Comparison of ENCODE assay signal across 1 cellular context in the genomic region with DNA sequence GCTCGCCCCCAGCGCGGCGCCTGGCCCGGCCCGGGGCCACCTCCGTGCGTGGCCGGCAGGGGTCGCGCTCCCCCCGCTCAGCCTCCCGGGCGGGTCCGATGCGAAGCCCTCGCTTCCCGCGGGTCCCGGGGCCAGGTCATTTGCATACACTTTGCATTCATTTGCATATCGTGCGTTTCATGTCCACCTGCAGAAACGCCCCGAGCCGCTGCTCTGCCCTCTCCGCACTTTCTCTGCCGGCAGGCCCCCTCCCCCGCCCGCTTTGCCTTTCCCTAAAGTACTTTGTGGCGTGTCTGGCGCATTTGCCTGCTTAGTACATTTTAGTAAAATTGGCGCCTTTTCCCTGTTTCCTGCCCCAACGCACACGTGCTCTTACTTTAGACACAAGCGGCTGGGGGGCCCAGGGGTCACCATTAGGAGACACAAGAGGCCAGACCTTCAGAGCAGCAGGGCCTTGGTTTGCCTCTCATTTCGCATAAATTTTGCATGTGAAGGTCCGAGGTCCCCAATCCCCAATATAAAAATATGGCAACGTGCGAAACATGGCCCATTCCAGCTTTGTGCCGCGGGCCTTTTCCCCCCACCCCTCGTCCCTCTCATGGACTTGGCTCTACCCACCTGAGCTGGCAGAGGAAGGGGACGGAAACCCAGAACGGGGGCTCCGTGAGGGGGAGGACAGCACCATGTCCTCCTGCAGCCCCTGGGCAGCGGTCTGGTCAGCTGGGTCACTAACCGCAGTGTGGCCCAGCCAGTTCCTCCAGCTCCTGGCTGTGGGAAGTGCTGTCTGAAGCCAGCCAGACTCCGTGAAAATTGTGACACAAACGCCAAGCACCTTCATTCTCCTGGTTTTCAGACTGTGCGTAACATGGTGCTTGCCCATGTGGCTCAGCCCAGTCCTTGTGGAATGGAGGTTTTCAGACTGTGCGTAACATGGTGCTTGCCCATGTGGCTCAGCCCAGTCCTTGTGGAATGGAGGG.
TF ChIP-seq lines count a peak whose summit lies in the region.

No MANE protein-coding gene starts in this region.

TF ChIP-seq in HepG2, 621 proteins besides CTCF, POLR2A, EP300 and RAD21 (continued from another document and continues in another):
- TF ChIP-seq ZNF280B (CRISPR knock-in tag; IDR thresholded peaks at IDR 0.05; ENCODE audit: borderline replicate concordance) (0 out of 2 replicates have a peak, but pooled peaks have one; percentile 69), ZNF468 (CRISPR knock-in tag; IDR thresholded peaks at IDR 0.05) (no peak), HNRNPUL1 (IDR thresholded peaks at IDR 0.05; ENCODE audit: low read depth, low read length) (no peak), NFKBIZ (CRISPR knock-in tag; IDR thresholded peaks at IDR 0.05) (no peak), U2AF1 (optimal IDR thresholded peaks at IDR 0.05; ENCODE audit: low read depth, low read length) (no peak), ZNF569 (CRISPR knock-in tag; IDR thresholded peaks at IDR 0.05; ENCODE audit: borderline replicate concordance) (no peak), MAX (IDR thresholded peaks at IDR 0.05) (peak; percentile 13; the same call in 1 of the 2 replicates), GABPA (IDR thresholded peaks at IDR 0.05; ENCODE audit: low read depth, low read length) (no peak), GABPA (CRISPR knock-in tag; IDR thresholded peaks at IDR 0.05; ENCODE audit: low read depth) (no peak), ZNF251 (CRISPR knock-in tag; IDR thresholded peaks at IDR 0.05) (no peak), ZNF768 (CRISPR knock-in tag; IDR thresholded peaks at IDR 0.05) (0 out of 2 replicates have a peak, but pooled peaks have one; percentile 15), ZNF441 (CRISPR knock-in tag; IDR thresholded peaks at IDR 0.05; ENCODE audit: borderline replicate concordance) (no peak), ATF1 (CRISPR knock-in tag; IDR thresholded peaks at IDR 0.05) (no peak), ZBTB33 (CRISPR knock-in tag; IDR thresholded peaks at IDR 0.05) (peak; percentile 69; the same call in 1 of the 2 replicates), SNAPC4 (CRISPR knock-in tag; IDR thresholded peaks at IDR 0.05) (peak; percentile 94), BORCS8-MEF2B (CRISPR knock-in tag; IDR thresholded peaks at IDR 0.05) (no peak), SATB2 (CRISPR knock-in tag; IDR thresholded peaks at IDR 0.05) (no peak), ZNF331 (CRISPR knock-in tag; IDR thresholded peaks at IDR 0.05) (no peak), MAZ (IDR thresholded peaks at IDR 0.05; ENCODE audit: borderline replicate concordance, low read depth, low read length) (peak; percentile 24; the same call in 1 of the 2 replicates), MAZ (CRISPR knock-in tag; IDR thresholded peaks at IDR 0.05; ENCODE audit: low read depth) (no peak; the same call in 1 of the 2 replicates), ZNF841 (CRISPR knock-in tag; IDR thresholded peaks at IDR 0.05; ENCODE audit: borderline replicate concordance) (no peak), MIER3 (CRISPR knock-in tag; IDR thresholded peaks at IDR 0.05; ENCODE audit: borderline replicate concordance) (no peak), HNRNPH1 (optimal IDR thresholded peaks at IDR 0.05; ENCODE audit: low read depth, low read length) (no peak), ZNF710 (CRISPR knock-in tag; IDR thresholded peaks at IDR 0.05; ENCODE audit: borderline replicate concordance) (no peak), ZNF800 (CRISPR knock-in tag; IDR thresholded peaks at IDR 0.05) (no peak), ZNF274 (CRISPR knock-in tag; IDR thresholded peaks at IDR 0.05) (peak; percentile 48; the same call in 1 of the 2 replicates), GLI4 (CRISPR knock-in tag; IDR thresholded peaks at IDR 0.05; ENCODE audit: borderline replicate concordance) (no peak), POLR2G (IDR thresholded peaks at IDR 0.05; ENCODE audit: low read depth, low read length) (no peak), ZFP62 (CRISPR knock-in tag; IDR thresholded peaks at IDR 0.05) (no peak), GTF3A (CRISPR knock-in tag; conservative IDR thresholded peaks at IDR 0.05) (no peak)
- TF ChIP-seq, protein P1, sequence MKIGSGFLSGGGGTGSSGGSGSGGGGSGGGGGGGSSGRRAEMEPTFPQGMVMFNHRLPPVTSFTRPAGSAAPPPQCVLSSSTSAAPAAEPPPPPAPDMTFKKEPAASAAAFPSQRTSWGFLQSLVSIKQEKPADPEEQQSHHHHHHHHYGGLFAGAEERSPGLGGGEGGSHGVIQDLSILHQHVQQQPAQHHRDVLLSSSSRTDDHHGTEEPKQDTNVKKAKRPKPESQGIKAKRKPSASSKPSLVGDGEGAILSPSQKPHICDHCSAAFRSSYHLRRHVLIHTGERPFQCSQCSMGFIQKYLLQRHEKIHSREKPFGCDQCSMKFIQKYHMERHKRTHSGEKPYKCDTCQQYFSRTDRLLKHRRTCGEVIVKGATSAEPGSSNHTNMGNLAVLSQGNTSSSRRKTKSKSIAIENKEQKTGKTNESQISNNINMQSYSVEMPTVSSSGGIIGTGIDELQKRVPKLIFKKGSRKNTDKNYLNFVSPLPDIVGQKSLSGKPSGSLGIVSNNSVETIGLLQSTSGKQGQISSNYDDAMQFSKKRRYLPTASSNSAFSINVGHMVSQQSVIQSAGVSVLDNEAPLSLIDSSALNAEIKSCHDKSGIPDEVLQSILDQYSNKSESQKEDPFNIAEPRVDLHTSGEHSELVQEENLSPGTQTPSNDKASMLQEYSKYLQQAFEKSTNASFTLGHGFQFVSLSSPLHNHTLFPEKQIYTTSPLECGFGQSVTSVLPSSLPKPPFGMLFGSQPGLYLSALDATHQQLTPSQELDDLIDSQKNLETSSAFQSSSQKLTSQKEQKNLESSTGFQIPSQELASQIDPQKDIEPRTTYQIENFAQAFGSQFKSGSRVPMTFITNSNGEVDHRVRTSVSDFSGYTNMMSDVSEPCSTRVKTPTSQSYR (CRISPR knock-in tag; IDR thresholded peaks at IDR 0.05; ENCODE audit: borderline replicate concordance), result no peak; the same call in 1 of the 2 replicates
- TF ChIP-seq, protein P2, sequence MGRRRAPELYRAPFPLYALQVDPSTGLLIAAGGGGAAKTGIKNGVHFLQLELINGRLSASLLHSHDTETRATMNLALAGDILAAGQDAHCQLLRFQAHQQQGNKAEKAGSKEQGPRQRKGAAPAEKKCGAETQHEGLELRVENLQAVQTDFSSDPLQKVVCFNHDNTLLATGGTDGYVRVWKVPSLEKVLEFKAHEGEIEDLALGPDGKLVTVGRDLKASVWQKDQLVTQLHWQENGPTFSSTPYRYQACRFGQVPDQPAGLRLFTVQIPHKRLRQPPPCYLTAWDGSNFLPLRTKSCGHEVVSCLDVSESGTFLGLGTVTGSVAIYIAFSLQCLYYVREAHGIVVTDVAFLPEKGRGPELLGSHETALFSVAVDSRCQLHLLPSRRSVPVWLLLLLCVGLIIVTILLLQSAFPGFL (CRISPR knock-in tag; IDR thresholded peaks at IDR 0.05), result no peak
